9 cellular contexts compared by ENCODE assay signal in the genomic region with DNA sequence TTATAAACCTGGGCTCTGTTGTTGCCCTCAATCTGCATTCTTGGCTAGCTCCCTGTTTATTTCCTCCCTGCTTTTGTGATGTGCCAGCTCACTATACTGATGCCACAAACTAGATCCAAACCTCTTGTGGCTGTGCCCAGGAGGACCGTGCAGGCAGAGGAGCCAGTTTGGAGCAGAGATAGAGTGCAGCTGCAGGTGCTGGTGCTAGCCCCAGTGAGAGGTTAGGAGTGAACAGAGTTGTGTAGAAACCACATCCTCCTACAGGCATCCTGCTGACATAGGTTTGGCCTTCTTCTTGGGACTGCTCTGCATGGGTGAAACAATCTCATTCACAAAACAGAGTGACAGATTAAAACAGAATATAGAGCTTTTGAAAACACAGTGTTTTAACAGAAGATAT. TPM values are rescaled to one million over a fixed set of nuclear protein-coding genes. Genes with fewer than 3 reads are reported as not detected.
DNase-seq lines count a peak whose midpoint lies in the region; ATAC-seq, FAIRE-seq and TF ChIP-seq lines count a peak whose summit lies in the region.
"Had no signal": no experiment of that assay in that cellular context is flagged by ENCODE, and none has a peak within 500 bp of the region (broad histone marks: within the 10 kb centered on the region; RNA-seq: fewer than 3 reads in every experiment).

No MANE protein-coding gene starts in this region.

- H3K4me3 ChIP-seq in kidney (ENCODE audit: low read length in 2 of 2), result no peak overlapping the region

- FAIRE-seq in kidney (lab: Jason Lieb, UNC), result no peak

- DNase-seq in activated CD4-positive, CD25-positive, alpha-beta regulatory T cell treated with anti-CD3 and anti-CD28 coated beads, Interleukin-2, amount 50 U/mL, for 72 hours, result peak; percentile 35
- peak; percentile 7 for DNase-seq in pons (ENCODE audit: low spot score)
- no peak for DNase-seq in HCEC 1CT
- no peak for DNase-seq in kidney
- DNase-seq in SKM-1 (lab: John Stamatoyannopoulos, UW; ENCODE audit: unreplicated experiment), result no peak

- TF ChIP-seq CTCF in kidney (IDR thresholded peaks at IDR 0.05; ENCODE audit: borderline replicate concordance, extremely low read depth, insufficient read depth), result no peak

- no peak overlapping the region for H3K9ac ChIP-seq in kidney (ENCODE audit: low read length in 2 of 2)

- ATAC-seq in GM18873 (IDR thresholded peaks at IDR 0.05; ENCODE audit: low FRiP score, unreplicated experiment) (peak; percentile 84), HG02943 (IDR thresholded peaks at IDR 0.05; ENCODE audit: low read depth, unreplicated experiment) (peak; percentile 94), SK-N-SH treated with all-trans-retinoic acid at 6 μM for 48 hours (no peak)

- H3K4me1 ChIP-seq in kidney (ENCODE audit: control insufficient read depth in 1 of 2, insufficient read depth in 1 of 2, low read depth in 1 of 2, low read length in 2 of 2), result no peaks in the 10 kb centered on the region

- H3K36me3 ChIP-seq in kidney (ENCODE audit: control insufficient read depth in 1 of 2, insufficient read depth in 2 of 2, low read length in 2 of 2), result no peaks in the 10 kb centered on the region
- H3K36me3 ChIP-seq: neutrophil had no signal

- intact Hi-C loops in kidney (cut with DNase I), result no loop called here

- no peak overlapping the region for H3K27ac ChIP-seq in kidney (ENCODE audit: low read depth in 2 of 2, low read length in 2 of 2)
- H3K27ac ChIP-seq: neutrophil had no signal

- H3K9me3 ChIP-seq in kidney (ENCODE audit: control insufficient read depth in 1 of 2, low read length in 2 of 2), result no peaks in the 10 kb centered on the region
- H3K9me3 ChIP-seq: neutrophil had no signal

TF ChIP-seq in SK-N-SH treated with all-trans-retinoic acid at 6 μM for 48 hours, 23 proteins besides CTCF, POLR2A, EP300 and RAD21:
- TF ChIP-seq, protein P1, sequence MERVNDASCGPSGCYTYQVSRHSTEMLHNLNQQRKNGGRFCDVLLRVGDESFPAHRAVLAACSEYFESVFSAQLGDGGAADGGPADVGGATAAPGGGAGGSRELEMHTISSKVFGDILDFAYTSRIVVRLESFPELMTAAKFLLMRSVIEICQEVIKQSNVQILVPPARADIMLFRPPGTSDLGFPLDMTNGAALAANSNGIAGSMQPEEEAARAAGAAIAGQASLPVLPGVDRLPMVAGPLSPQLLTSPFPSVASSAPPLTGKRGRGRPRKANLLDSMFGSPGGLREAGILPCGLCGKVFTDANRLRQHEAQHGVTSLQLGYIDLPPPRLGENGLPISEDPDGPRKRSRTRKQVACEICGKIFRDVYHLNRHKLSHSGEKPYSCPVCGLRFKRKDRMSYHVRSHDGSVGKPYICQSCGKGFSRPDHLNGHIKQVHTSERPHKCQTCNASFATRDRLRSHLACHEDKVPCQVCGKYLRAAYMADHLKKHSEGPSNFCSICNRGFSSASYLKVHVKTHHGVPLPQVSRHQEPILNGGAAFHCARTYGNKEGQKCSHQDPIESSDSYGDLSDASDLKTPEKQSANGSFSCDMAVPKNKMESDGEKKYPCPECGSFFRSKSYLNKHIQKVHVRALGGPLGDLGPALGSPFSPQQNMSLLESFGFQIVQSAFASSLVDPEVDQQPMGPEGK (CRISPR knock-in tag; IDR thresholded peaks at IDR 0.05; ENCODE audit: borderline replicate concordance), result no peak
- TF ChIP-seq, protein P2, sequence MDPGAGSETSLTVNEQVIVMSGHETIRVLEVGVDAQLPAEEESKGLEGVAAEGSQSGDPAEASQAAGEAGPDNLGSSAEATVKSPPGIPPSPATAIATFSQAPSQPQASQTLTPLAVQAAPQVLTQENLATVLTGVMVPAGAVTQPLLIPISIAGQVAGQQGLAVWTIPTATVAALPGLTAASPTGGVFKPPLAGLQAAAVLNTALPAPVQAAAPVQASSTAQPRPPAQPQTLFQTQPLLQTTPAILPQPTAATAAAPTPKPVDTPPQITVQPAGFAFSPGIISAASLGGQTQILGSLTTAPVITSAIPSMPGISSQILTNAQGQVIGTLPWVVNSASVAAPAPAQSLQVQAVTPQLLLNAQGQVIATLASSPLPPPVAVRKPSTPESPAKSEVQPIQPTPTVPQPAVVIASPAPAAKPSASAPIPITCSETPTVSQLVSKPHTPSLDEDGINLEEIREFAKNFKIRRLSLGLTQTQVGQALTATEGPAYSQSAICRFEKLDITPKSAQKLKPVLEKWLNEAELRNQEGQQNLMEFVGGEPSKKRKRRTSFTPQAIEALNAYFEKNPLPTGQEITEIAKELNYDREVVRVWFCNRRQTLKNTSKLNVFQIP (CRISPR knock-in tag; IDR thresholded peaks at IDR 0.05; ENCODE audit: borderline replicate concordance, low read depth), result no peak
- TF ChIP-seq ZNF70 (CRISPR knock-in tag; IDR thresholded peaks at IDR 0.05) (no peak), GLIS3 (CRISPR knock-in tag; IDR thresholded peaks at IDR 0.05) (no peak), ZNF565 (CRISPR knock-in tag; conservative IDR thresholded peaks at IDR 0.05; ENCODE audit: low read depth) (no peak), TCF4 (CRISPR knock-in tag; IDR thresholded peaks at IDR 0.05; ENCODE audit: borderline replicate concordance) (no peak), PPARA (CRISPR knock-in tag; IDR thresholded peaks at IDR 0.05; ENCODE audit: borderline replicate concordance) (no peak), SNAI2 (CRISPR knock-in tag; IDR thresholded peaks at IDR 0.05) (no peak), ISL1 (CRISPR knock-in tag; IDR thresholded peaks at IDR 0.05) (no peak), TOX (CRISPR knock-in tag; IDR thresholded peaks at IDR 0.05; ENCODE audit: borderline replicate concordance) (no peak), ARNTL (CRISPR knock-in tag; IDR thresholded peaks at IDR 0.05; ENCODE audit: borderline replicate concordance, low read depth) (no peak), OSR1 (CRISPR knock-in tag; IDR thresholded peaks at IDR 0.05) (no peak), RARB (CRISPR knock-in tag; IDR thresholded peaks at IDR 0.05) (no peak), CSDC2 (CRISPR knock-in tag; IDR thresholded peaks at IDR 0.05) (no peak), ZC3H10 (CRISPR knock-in tag; IDR thresholded peaks at IDR 0.05) (no peak)
- TF ChIP-seq, protein P3, sequence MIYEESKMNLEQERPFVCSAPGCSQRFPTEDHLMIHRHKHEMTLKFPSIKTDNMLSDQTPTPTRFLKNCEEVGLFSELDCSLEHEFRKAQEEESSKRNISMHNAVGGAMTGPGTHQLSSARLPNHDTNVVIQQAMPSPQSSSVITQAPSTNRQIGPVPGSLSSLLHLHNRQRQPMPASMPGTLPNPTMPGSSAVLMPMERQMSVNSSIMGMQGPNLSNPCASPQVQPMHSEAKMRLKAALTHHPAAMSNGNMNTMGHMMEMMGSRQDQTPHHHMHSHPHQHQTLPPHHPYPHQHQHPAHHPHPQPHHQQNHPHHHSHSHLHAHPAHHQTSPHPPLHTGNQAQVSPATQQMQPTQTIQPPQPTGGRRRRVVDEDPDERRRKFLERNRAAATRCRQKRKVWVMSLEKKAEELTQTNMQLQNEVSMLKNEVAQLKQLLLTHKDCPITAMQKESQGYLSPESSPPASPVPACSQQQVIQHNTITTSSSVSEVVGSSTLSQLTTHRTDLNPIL (CRISPR knock-in tag; IDR thresholded peaks at IDR 0.05; ENCODE audit: low read depth), result no peak
- TF ChIP-seq, protein P4, sequence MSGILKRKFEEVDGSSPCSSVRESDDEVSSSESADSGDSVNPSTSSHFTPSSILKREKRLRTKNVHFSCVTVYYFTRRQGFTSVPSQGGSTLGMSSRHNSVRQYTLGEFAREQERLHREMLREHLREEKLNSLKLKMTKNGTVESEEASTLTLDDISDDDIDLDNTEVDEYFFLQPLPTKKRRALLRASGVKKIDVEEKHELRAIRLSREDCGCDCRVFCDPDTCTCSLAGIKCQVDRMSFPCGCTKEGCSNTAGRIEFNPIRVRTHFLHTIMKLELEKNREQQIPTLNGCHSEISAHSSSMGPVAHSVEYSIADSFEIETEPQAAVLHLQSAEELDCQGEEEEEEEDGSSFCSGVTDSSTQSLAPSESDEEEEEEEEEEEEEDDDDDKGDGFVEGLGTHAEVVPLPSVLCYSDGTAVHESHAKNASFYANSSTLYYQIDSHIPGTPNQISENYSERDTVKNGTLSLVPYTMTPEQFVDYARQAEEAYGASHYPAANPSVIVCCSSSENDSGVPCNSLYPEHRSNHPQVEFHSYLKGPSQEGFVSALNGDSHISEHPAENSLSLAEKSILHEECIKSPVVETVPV (CRISPR knock-in tag; IDR thresholded peaks at IDR 0.05), result no peak

RNA-seq across cellular contexts. Expression of gene TNIP3, which starts 25.7 kb away (rescaled TPM):
- total RNA-seq in kidney, result 0.63 TPM
- not detected for polyA plus RNA-seq in kidney (ENCODE audit: insufficient read depth, low read depth, low replicate concordance)

Comparison
In these comparisons a context has a peak if more than half of its experiments do, and no peak if none do; other contexts are left out.
1. DNase-seq: peak in activated CD4-positive, CD25-positive, alpha-beta regulatory T cell treated with anti-CD3 and anti-CD28 coated beads, Interleukin-2, amount 50 U/mL, for 72 hours (single experiment) and pons (single experiment); none in HCEC 1CT (single experiment), kidney (single experiment) and SKM-1 (single experiment).